Comparison of ENCODE assay signal across 1 cellular context in genomic region chr1:200154069-200154767, GRCh38.
TF ChIP-seq lines count a peak whose summit lies in the region.

No MANE protein-coding gene starts in this region.

TF ChIP-seq in HCT116, 20 proteins besides CTCF, POLR2A, EP300 and RAD21 (continued from another document):
- TF ChIP-seq REST (IDR thresholded peaks at IDR 0.05; ENCODE audit: low read depth): no peak
- TF ChIP-seq ZFX (IDR thresholded peaks at IDR 0.05): no peak
- no peak for TF ChIP-seq SP1 (IDR thresholded peaks at IDR 0.05; ENCODE audit: low read depth)
TF ChIP-seq in HCT116: peak in this region for 0.
